In the genomic region with DNA sequence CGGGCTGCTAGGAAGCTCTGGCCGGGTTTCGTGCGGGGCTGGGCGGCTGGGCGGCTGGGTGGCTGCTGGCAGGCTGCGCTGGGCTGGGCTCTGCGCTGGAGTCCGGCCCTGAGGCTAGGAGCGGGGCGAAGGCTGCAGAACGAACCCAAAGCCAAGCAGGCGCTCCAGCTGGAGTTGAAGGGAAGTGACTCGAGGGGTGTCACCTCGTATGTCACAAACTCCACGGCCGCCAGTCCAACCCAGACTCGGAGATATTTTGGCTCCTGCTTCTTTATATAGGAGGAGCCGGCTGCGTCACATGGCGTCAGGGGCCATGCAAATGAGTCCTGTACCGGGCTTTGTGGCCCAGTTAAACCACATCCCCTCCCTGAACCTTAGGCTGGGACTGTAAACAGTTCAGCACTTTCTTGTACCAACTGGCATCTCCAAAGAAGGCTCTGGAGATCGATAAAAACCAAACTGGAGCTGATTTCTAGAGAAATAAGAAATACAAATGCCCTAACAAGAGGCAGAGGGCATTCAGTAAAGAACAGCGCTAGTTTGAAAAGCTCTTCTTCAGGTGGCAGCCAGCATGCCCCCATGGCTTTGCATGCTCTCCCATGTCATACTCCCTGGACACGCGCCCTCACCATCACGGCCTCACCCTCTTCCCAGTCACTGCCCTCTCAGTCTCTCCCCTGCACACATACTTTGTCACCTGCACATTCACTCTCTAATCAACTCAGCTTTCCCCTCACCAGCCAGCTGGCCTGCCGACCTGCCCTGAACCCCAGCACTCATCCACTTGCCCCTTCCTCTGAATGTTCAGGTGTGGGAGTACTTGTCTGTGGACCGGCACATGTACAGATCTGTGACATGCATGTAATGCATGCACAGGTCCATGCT, we compare ENCODE assay signal across 8 cellular contexts. TPM values are rescaled to one million over a fixed set of nuclear protein-coding genes. Genes with fewer than 3 reads are reported as not detected.
DNase-seq lines count a peak whose midpoint lies in the region; ATAC-seq and TF ChIP-seq lines count a peak whose summit lies in the region.

No MANE protein-coding gene starts in this region.

- H3K4me1 ChIP-seq in BLaER1 treated with 17β-estradiol and CSF1 and Interleukin-3, amounts not matched to agents 10 nM and 100 nM = peaks cover 36 to 73% (median 58%) of the 10 kb centered on the region in 10 experiments
- H3K4me1 ChIP-seq in stomach smooth muscle (ENCODE audit: control insufficient read depth, insufficient read depth, low read length) = peaks cover 58% of the 10 kb centered on the region

- H3K27me3 Mint-ChIP-seq in neural crest cell (ENCODE audit: low read depth) = no peaks in the 10 kb centered on the region

- POLR2A ChIA-PET in RWPE1 (lab: Yijun Ruan, JAX; ENCODE audit: low non-redundant PET) = interaction anchor here (1.0 to 1.1 kb wide), 2 partner anchors 11 to 49 kb away, joined by 3 read pairs; no protein-coding TSS in a partner anchor

- H4K20me1 ChIP-seq in BLaER1 treated with 17β-estradiol and CSF1 and Interleukin-3, amounts not matched to agents 10 nM and 100 nM = peaks cover 0 to 48% (median 28%) of the 10 kb centered on the region in 11 experiments; a peak in 19 of 22 replicates

- TF ChIP-seq CTCF in RWPE1 (conservative IDR thresholded peaks at IDR 0.05; ENCODE audit: low read depth) (no peak), neural crest cell (conservative IDR thresholded peaks at IDR 0.05) (no peak)

- CTCF ChIA-PET in RWPE1 (lab: Yijun Ruan, JAX) = interaction anchor here (0.6 to 1.5 kb wide), 5 partner anchors 39 to 823 kb away, joined by 3 to 7 read pairs (median 3); no protein-coding TSS in a partner anchor

- H3K9ac ChIP-seq in BLaER1 treated with 17β-estradiol and CSF1 and Interleukin-3, amounts not matched to agents 10 nM and 100 nM = peak overlapping the region; percentile 80 to 92 (median 85)
- peak overlapping the region; percentile 86 to 92 for H3K9ac ChIP-seq in stomach smooth muscle (ENCODE audit: low read length in 2 of 2)

- peak; percentile 99 for TF ChIP-seq POLR2A in GM19099 (IDR thresholded peaks at IDR 0.05; ENCODE audit: extremely low read depth, insufficient read length, low read depth)

- H3K4me2 ChIP-seq in BLaER1 treated with 17β-estradiol and CSF1 and Interleukin-3, amounts not matched to agents 10 nM and 100 nM = peak overlapping the region; percentile 68 to 88 (median 80)

- ATAC-seq in HG03342 (IDR thresholded peaks at IDR 0.05; ENCODE audit: unreplicated experiment) = peak; percentile 51

- H3K4me1 Mint-ChIP-seq in neural crest cell = peaks cover 20% of the 10 kb centered on the region

- peak overlapping the region; percentile 88 for H3K4me3 Mint-ChIP-seq in neural crest cell

- H3K9me3 ChIP-seq in BLaER1 treated with 17β-estradiol and CSF1 and Interleukin-3, amounts not matched to agents 10 nM and 100 nM (replicated peaks in 1 of 11) = no peaks in the 10 kb centered on the region
- no peaks in the 10 kb centered on the region for H3K9me3 ChIP-seq in stomach smooth muscle (ENCODE audit: control insufficient read depth in 2 of 2, low read length in 2 of 2)

- peaks cover 2% of the 10 kb centered on the region for H3K9me3 Mint-ChIP-seq in neural crest cell

- H3K36me3 ChIP-seq in BLaER1 treated with 17β-estradiol and CSF1 and Interleukin-3, amounts not matched to agents 10 nM and 100 nM = peaks cover 0 to 29% (median 12%) of the 10 kb centered on the region in 11 experiments; a peak in 13 of 22 replicates
- H3K36me3 ChIP-seq in stomach smooth muscle (ENCODE audit: control insufficient read depth in 2 of 2, insufficient read depth in 2 of 2, low read length in 2 of 2) = peaks cover 13% of the 10 kb centered on the region in 2 donors

- no peaks in the 10 kb centered on the region for H3K36me3 Mint-ChIP-seq in neural crest cell (ENCODE audit: low read depth)

- H3K27ac Mint-ChIP-seq in neural crest cell (ENCODE audit: unreplicated experiment) = no peak overlapping the region

- peak overlapping the region; percentile 76 to 92 (median 86); a peak in 21 of 22 replicates for H3K27ac ChIP-seq in BLaER1 treated with 17β-estradiol and CSF1 and Interleukin-3, amounts not matched to agents 10 nM and 100 nM
- H3K27ac ChIP-seq in RWPE1 = peak overlapping the region; percentile 98
- peak overlapping the region; percentile 97 for H3K27ac ChIP-seq in stomach smooth muscle (ENCODE audit: low read length)

- H3K4me3 ChIP-seq in BLaER1 treated with 17β-estradiol and CSF1 and Interleukin-3, amounts not matched to agents 10 nM and 100 nM = peak overlapping the region; percentile 60 to 77 (median 72)
- H3K4me3 ChIP-seq in stomach smooth muscle (ENCODE audit: low read length in 2 of 2) = peak overlapping the region; percentile 65 to 83

- DNase-seq in RWPE1 (ENCODE audit: low spot score) = peak; percentile 61
- peak; percentile 94 for DNase-seq in activated effector memory CD4-positive, alpha-beta T cell treated with anti-CD3 and anti-CD28 coated beads, Interleukin-2, amount 50 U/mL, for 16 hours
- DNase-seq in fibroblast of the conjunctiva (ENCODE audit: low read depth) = peak; percentile 70
- DNase-seq in neural crest cell (ENCODE audit: low read depth, low spot score) = peak; percentile 12

- H3K27me3 ChIP-seq in BLaER1 treated with 17β-estradiol and CSF1 and Interleukin-3, amounts not matched to agents 10 nM and 100 nM = peaks cover 74 to 95% (median 88%) of the 10 kb centered on the region in 11 experiments
- H3K27me3 ChIP-seq in stomach smooth muscle (ENCODE audit: control insufficient read depth in 1 of 2, insufficient read depth in 2 of 2, low read length in 2 of 2) = peaks cover 0 to 26% of the 10 kb centered on the region in 2 donors

RNA-seq across cellular contexts. Expression of a gene that starts 58.5 kb away (rescaled TPM):
- total RNA-seq in neural crest cell = 22.3 and 23.2 TPM in 2 replicates

Comparison
In these comparisons a context has a peak if more than half of its experiments do, and no peak if none do; other contexts are left out.
1. Peak in every context shown above with its lines: DNase-seq, ATAC-seq, H3K4me3 ChIP-seq and H3K27ac ChIP-seq.
2. DNase-seq: peak in every context shown above with its lines; median percentile 94 in activated effector memory CD4-positive, alpha-beta T cell treated with anti-CD3 and anti-CD28 coated beads, Interleukin-2, amount 50 U/mL, for 16 hours; 70 in fibroblast of the conjunctiva; 61 in RWPE1; 12 in neural crest cell.